ENCODE assay signal across 20 cellular contexts in the genomic region with DNA sequence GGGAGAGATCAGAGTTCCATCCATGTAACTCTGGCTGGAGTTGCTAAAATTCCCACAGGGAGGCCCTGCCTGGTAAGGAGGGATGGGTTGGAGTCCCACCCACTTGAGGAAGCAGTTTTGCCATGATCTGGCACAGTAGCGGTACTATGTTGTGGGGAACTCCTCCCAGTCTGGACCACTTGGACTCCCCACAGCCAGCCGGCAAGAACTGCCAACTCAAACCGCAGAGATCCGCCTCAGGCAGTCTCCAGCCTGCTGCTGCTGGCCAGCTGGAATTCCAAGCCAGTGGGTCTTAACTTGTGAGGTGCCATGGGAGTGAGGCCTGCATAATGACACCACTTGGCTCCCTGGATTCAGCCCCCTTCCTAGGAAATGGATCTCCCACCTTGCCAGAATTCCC.
DNase-seq lines count a peak whose midpoint lies in the region; ATAC-seq and TF ChIP-seq lines count a peak whose summit lies in the region.
"Had no signal": no experiment of that assay in that cellular context is flagged by ENCODE, and none has a peak within 500 bp of the region (broad histone marks: within the 10 kb centered on the region; RNA-seq: fewer than 3 reads in every experiment).

No MANE protein-coding gene starts in this region.

- no peaks in the 10 kb centered on the region for H3K4me1 ChIP-seq in right cardiac atrium (ENCODE audit: control insufficient read depth, insufficient read depth, low read length)

- POLR2A ChIA-PET in RWPE1 (lab: Yijun Ruan, JAX; ENCODE audit: low non-redundant PET): no interaction called here

- no peaks in the 10 kb centered on the region for H3K27me3 ChIP-seq in right cardiac atrium (ENCODE audit: control insufficient read depth, insufficient read depth)

- H3K27ac ChIP-seq in right cardiac atrium (ENCODE audit: low read length) (no peak overlapping the region), RWPE1 (no peak overlapping the region)
- H3K27ac ChIP-seq: A549, KMS-11 had no signal

- CTCF ChIA-PET in RWPE1 (lab: Yijun Ruan, JAX): no interaction called here

- H3K9me3 ChIP-seq in right cardiac atrium (ENCODE audit: control insufficient read depth, low read length): peaks cover 2% of the 10 kb centered on the region

- DNase-seq in AG09309 (ENCODE audit: low read depth): peak; percentile 17
- peak; percentile 13 for DNase-seq in GM04504 (ENCODE audit: low read depth)
- DNase-seq in RPMI7951 (ENCODE audit: low read depth): peak; percentile 58
- peak; percentile 1 for DNase-seq in fibroblast of the conjunctiva (ENCODE audit: low read depth)
- no peak for DNase-seq in NAMALWA (ENCODE audit: low spot score)
- DNase-seq in right cardiac atrium: no peak
- no peak for DNase-seq in RWPE1 (ENCODE audit: low spot score)
- DNase-seq: Calu3; CD4-positive, alpha-beta memory T cell; DMS53; MM.1S; NCI-H1105; NCI-H1694; NK-92 treated with Interleukin-12 subunit alpha and Interleukin-12 subunit beta, amount 100 ng/mL, for 24 hours; RPMI8226 had no signal

- intact Hi-C loops in right cardiac atrium (cut with DNase I): no loop called here

- TF ChIP-seq CTCF in AG09309 (IDR thresholded peaks at IDR 0.05; ENCODE audit: control insufficient read depth, insufficient read depth, low read depth, low read length, missing control alignments) (no peak), RWPE1 (conservative IDR thresholded peaks at IDR 0.05; ENCODE audit: low read depth) (no peak)

- no peak for ATAC-seq in right cardiac atrium
- no peak for ATAC-seq in HG02840 (IDR thresholded peaks at IDR 0.05; ENCODE audit: low FRiP score, unreplicated experiment)
- ATAC-seq: A549, GM12878, HCT116 had no signal

- 88% methylated on average over 4 of the region's 4 CpGs for WGBS in right cardiac atrium

- no peak overlapping the region for H3K4me3 ChIP-seq in AG09309 (ENCODE audit: control insufficient read depth, low read depth, low read length)
- no peak overlapping the region for H3K4me3 ChIP-seq in right cardiac atrium (ENCODE audit: low read length)
- H3K4me3 ChIP-seq: A549, GM12878 had no signal

Comparison
In these comparisons a context has a peak if more than half of its experiments do, and no peak if none do; other contexts are left out.
1. DNase-seq: peak in AG09309 (single experiment), GM04504 (single experiment), RPMI7951 (single experiment) and fibroblast of the conjunctiva (single experiment); none in NAMALWA (single experiment), right cardiac atrium (0 of 3) and RWPE1 (single experiment).